In genomic region chr1:5513891-5514515, GRCh38 we compare ENCODE assay signal across 8 cellular contexts.
A peak's percentile ranks its signal among the peaks of the same experiment; 100 is the strongest.
DNase-seq lines count a peak whose midpoint lies in the region; ATAC-seq lines count a peak whose summit lies in the region.

No MANE protein-coding gene starts in this region.

- ATAC-seq in GM21423 (IDR thresholded peaks at IDR 0.05; ENCODE audit: unreplicated experiment) (peak; percentile 13), HG03354 (IDR thresholded peaks at IDR 0.05; ENCODE audit: poor library complexity, severe bottlenecking, unreplicated experiment) (no peak), GM18511 (IDR thresholded peaks at IDR 0.05; ENCODE audit: unreplicated experiment) (no peak)

- peak; percentile 95 for DNase-seq in NCI-H2029 (lab: John Stamatoyannopoulos, UW)
- peak; percentile 83 for DNase-seq in SW480 (ENCODE audit: low spot score)
- DNase-seq in mesenteric fat pad (ENCODE audit: low spot score): peak; percentile 8
- DNase-seq in activated CD4-positive, alpha-beta T cell treated with anti-CD3 and anti-CD28 coated beads, Interleukin-2, amount 50 U/mL, for 1 hour: no peak
- no peak for DNase-seq in OCI-M2 (lab: John Stamatoyannopoulos, UW; ENCODE audit: unreplicated experiment)

Comparison
In these comparisons a context has a peak if more than half of its experiments do, and no peak if none do; other contexts are left out.
1. DNase-seq: peak in NCI-H2029 (single experiment), SW480 (single experiment) and mesenteric fat pad (single experiment); none in activated CD4-positive, alpha-beta T cell treated with anti-CD3 and anti-CD28 coated beads, Interleukin-2, amount 50 U/mL, for 1 hour (single experiment) and OCI-M2 (single experiment).